Comparison of ENCODE assay signal across 19 cellular contexts in genomic region chr15:63630036-63630751, GRCh38. TPM values are rescaled to one million over a fixed set of nuclear protein-coding genes. Genes with fewer than 3 reads are reported as not detected.
DNase-seq lines count a peak whose midpoint lies in the region; ATAC-seq and TF ChIP-seq lines count a peak whose summit lies in the region.
"Had no signal": no experiment of that assay in that cellular context is flagged by ENCODE, and none has a peak within 500 bp of the region (broad histone marks: within the 10 kb centered on the region; RNA-seq: fewer than 3 reads in every experiment).

No MANE protein-coding gene starts in this region.

- TF ChIP-seq POLR2A in heart left ventricle (IDR thresholded peaks at IDR 0.05), result no peak

- no peak overlapping the region for H3K9ac ChIP-seq in endodermal cell (ENCODE audit: extremely low read depth, low read length, poor library complexity, severe bottlenecking)
- H3K9ac ChIP-seq: BLaER1 had no signal

- ATAC-seq in heart left ventricle, result no peak
- ATAC-seq: GM23338, HCT116, K562 had no signal

- peak overlapping the region; percentile 82 for H3K27ac ChIP-seq in angular gyrus (ENCODE audit: low read depth, low read length)
- H3K27ac ChIP-seq in temporal lobe (ENCODE audit: low read depth, low read length), result peak overlapping the region; percentile 78
- H3K27ac ChIP-seq in heart left ventricle, result no peak overlapping the region
- H3K27ac ChIP-seq in endodermal cell (ENCODE audit: low read depth, low read length), result no peak overlapping the region
- H3K27ac ChIP-seq: 22Rv1, BLaER1, SJSA1 had no signal

- H3K27me3 ChIP-seq in heart left ventricle (no peaks in the 10 kb centered on the region), endodermal cell (ENCODE audit: control insufficient read depth, insufficient read depth, low read length, poor library complexity, severe bottlenecking) (no peaks in the 10 kb centered on the region)
- H3K27me3 ChIP-seq: BLaER1, SJSA1 had no signal

- no peaks in the 10 kb centered on the region for H3K4me1 ChIP-seq in heart left ventricle
- no peaks in the 10 kb centered on the region for H3K4me1 ChIP-seq in endodermal cell (ENCODE audit: control insufficient read depth, insufficient read depth, low read length)
- H3K4me1 ChIP-seq: BLaER1, SJSA1 had no signal

- H3K9me3 ChIP-seq in heart left ventricle (no peaks in the 10 kb centered on the region), endodermal cell (ENCODE audit: control insufficient read depth, low read length) (no peaks in the 10 kb centered on the region)
- H3K9me3 ChIP-seq: BLaER1, SJSA1 had no signal

- H3K4me3 Mint-ChIP-seq in endodermal cell, result no peak overlapping the region
- H3K4me3 Mint-ChIP-seq: GM23338 had no signal

- 88 to 93% (median 90%) methylated on average over 7 of the region's 7 CpGs for WGBS in heart left ventricle, 4 donors
- WGBS in endodermal cell (ENCODE audit: insufficient coverage in 1 of 2, insufficient read length in 1 of 2), 2 experiments, result 93 to 100% methylated on average over 6 to 7 of the region's 7 CpGs

- DNase-seq in NCI-H82 (lab: John Stamatoyannopoulos, UW) (peak; percentile 9), NCI-H82 treated with DMSO at 0.1 percent for 48 hours (lab: John Stamatoyannopoulos, UW; ENCODE audit: unreplicated experiment) (no peak), inferior parietal cortex (ENCODE audit: extremely low spot score) (peak; percentile 45), heart left ventricle (no peak), DMS153 treated with DMSO at 0.1 percent for 48 hours (lab: John Stamatoyannopoulos, UW; ENCODE audit: unreplicated experiment) (no peak), endodermal cell (no peak)
- DNase-seq: DND-41, GDM1, NCI-H2171, NCI-H446 treated with DMSO at 0.1 percent for 48 hours had no signal

- intact Hi-C loops in heart left ventricle (cut with DNase I), result no loop called here

- no peak for TF ChIP-seq CTCF in heart left ventricle (IDR thresholded peaks at IDR 0.05)
- TF ChIP-seq CTCF in endodermal cell (conservative IDR thresholded peaks at IDR 0.05), result no peak

- peaks cover 0 to 100% (median 99%) of the 10 kb centered on the region in 9 donors for H3K36me3 ChIP-seq in heart left ventricle
- H3K36me3 ChIP-seq in endodermal cell (ENCODE audit: control insufficient read depth, insufficient read depth, low read length), result peaks cover 59% of the 10 kb centered on the region

- no peaks in the 10 kb centered on the region for H3K9me3 Mint-ChIP-seq in endodermal cell
- H3K9me3 Mint-ChIP-seq: GM23338 had no signal

- H3K27me3 Mint-ChIP-seq in endodermal cell (ENCODE audit: insufficient read depth), result no peaks in the 10 kb centered on the region

- H3K4me1 Mint-ChIP-seq in endodermal cell, result no peaks in the 10 kb centered on the region
- H3K4me1 Mint-ChIP-seq: GM23338 had no signal

- no peak overlapping the region for H3K4me3 ChIP-seq in heart left ventricle
- no peak overlapping the region for H3K4me3 ChIP-seq in endodermal cell (ENCODE audit: low read length)
- H3K4me3 ChIP-seq: BLaER1, GM12878, GM23338, K562, SJSA1 had no signal

- no peak overlapping the region for H3K27ac Mint-ChIP-seq in endodermal cell
- H3K27ac Mint-ChIP-seq: GM23338 had no signal

- peaks cover 47% of the 10 kb centered on the region for H3K36me3 Mint-ChIP-seq in endodermal cell (ENCODE audit: low read depth)

RNA-seq across cellular contexts. Expression of gene FBXL22, which starts 33.0 kb away (rescaled TPM):
- total RNA-seq in temporal lobe (0.74 TPM), heart left ventricle (10 to 100 TPM in 8 of 9 donors, 1 to 10 TPM in 1; 9.9 to 41.5 (median 23.4) TPM), endodermal cell (under 1 TPM; 0.29 to 0.90 TPM)
- 10 to 100 TPM in 1 of 2 donors, 1 to 10 TPM in 1; 2.4 to 20.1 TPM for polyA plus RNA-seq in heart left ventricle
- 0.46 TPM for polyA plus RNA-seq in endodermal cell (2013, experiment 1 of 2)
- 0.58 TPM for polyA plus RNA-seq in endodermal cell (2013, experiment 2 of 2)
- total RNA-seq: GM23338, K562 had no signal
- polyA plus RNA-seq: K562 had no signal

Comparison
In these comparisons a context has a peak if more than half of its experiments do, and no peak if none do; other contexts are left out.
1. DNase-seq: peak in NCI-H82 (single experiment) and inferior parietal cortex (single experiment); none in NCI-H82 treated with DMSO at 0.1 percent for 48 hours (single experiment), heart left ventricle (0 of 5), DMS153 treated with DMSO at 0.1 percent for 48 hours (single experiment) and endodermal cell (single experiment).
2. H3K27ac ChIP-seq: peak in angular gyrus (single experiment) and temporal lobe (single experiment); none in heart left ventricle (0 of 12) and endodermal cell (single experiment).